ENCODE assay signal across 8 cellular contexts in genomic region chr1:154557939-154558609, GRCh38. TPM values are rescaled to one million over a fixed set of nuclear protein-coding genes. Genes with fewer than 3 reads are reported as not detected.
DNase-seq lines count a peak whose midpoint lies in the region; ATAC-seq lines count a peak whose summit lies in the region.

No MANE protein-coding gene starts in this region.

- DNase-seq in NCI-H146 (lab: John Stamatoyannopoulos, UW) (peak; percentile 56), NCI-H146 treated with DMSO at 0.1 percent for 48 hours (lab: John Stamatoyannopoulos, UW; ENCODE audit: unreplicated experiment) (no peak), cerebellar nuclear complex (lab: John Stamatoyannopoulos, UW) (no peak)
- peak; percentile 40 for DNase-seq in activated CD4-positive, alpha-beta T cell treated with anti-CD3 and anti-CD28 coated beads, Interleukin-2, amount 10 ng/mL, durations not matched to agents 7 days and 5 days
- peak; percentile 25 to 31 (median 29) for DNase-seq in effector memory CD8-positive, alpha-beta T cell

- CTCF ChIA-PET in activated CD4-positive, alpha-beta T cell treated with anti-CD3 and anti-CD28 coated beads, Interleukin-2, amount 10 ng/mL, durations not matched to agents 7 days and 5 days (lab: Charles Lee) = interaction anchor here (0.7 to 1.5 kb wide), 2 partner anchors 37 to 78 kb away, joined by 3 to 4 read pairs; no protein-coding TSS in a partner anchor

- H3K4me3 ChIP-seq in mononuclear cell (ENCODE audit: low read length) (peak overlapping the region; percentile 73), thymus (ENCODE audit: low read length) (peak overlapping the region; percentile 92)

- H3K9me3 Mint-ChIP-seq in activated CD4-positive, alpha-beta T cell treated with anti-CD3 and anti-CD28 coated beads, Interleukin-2, amount 10 ng/mL, durations not matched to agents 7 days and 5 days = no peaks in the 10 kb centered on the region
- H3K9me3 Mint-ChIP-seq in effector memory CD8-positive, alpha-beta T cell = no peaks in the 10 kb centered on the region

- H3K9me3 ChIP-seq in mononuclear cell (ENCODE audit: low read depth, low read length) (no peaks in the 10 kb centered on the region), thymus (ENCODE audit: control insufficient read depth) (no peaks in the 10 kb centered on the region)

- POLR2A ChIA-PET in activated CD4-positive, alpha-beta T cell treated with anti-CD3 and anti-CD28 coated beads, Interleukin-2, amount 10 ng/mL, durations not matched to agents 7 days and 5 days (lab: Charles Lee) = interaction anchor here (0.6 kb wide), 1 partner anchor 60 kb away, joined by 4 read pairs; no protein-coding TSS in a partner anchor

- peaks cover 26% of the 10 kb centered on the region for H3K36me3 ChIP-seq in thymus (ENCODE audit: control insufficient read depth, insufficient read depth)

- H3K4me1 Mint-ChIP-seq in activated CD4-positive, alpha-beta T cell treated with anti-CD3 and anti-CD28 coated beads, Interleukin-2, amount 10 ng/mL, durations not matched to agents 7 days and 5 days = peaks cover 42% of the 10 kb centered on the region
- H3K4me1 Mint-ChIP-seq in effector memory CD8-positive, alpha-beta T cell (ENCODE audit: low read depth in 2 of 2) = peaks cover 33 to 40% of the 10 kb centered on the region in 2 donors

- peak; percentile 20 for ATAC-seq in HG03432 (IDR thresholded peaks at IDR 0.05; ENCODE audit: unreplicated experiment)
- peak; percentile 1 for ATAC-seq in effector memory CD8-positive, alpha-beta T cell (replicated peaks)

- 2% methylated on average over 50 of the region's 50 CpGs for WGBS in thymus

- H3K27me3 Mint-ChIP-seq in activated CD4-positive, alpha-beta T cell treated with anti-CD3 and anti-CD28 coated beads, Interleukin-2, amount 10 ng/mL, durations not matched to agents 7 days and 5 days = no peaks in the 10 kb centered on the region
- no peaks in the 10 kb centered on the region for H3K27me3 Mint-ChIP-seq in effector memory CD8-positive, alpha-beta T cell

- H3K27ac ChIP-seq in thymus (ENCODE audit: low read depth) = peak overlapping the region; percentile 87

- H3K27me3 ChIP-seq in mononuclear cell (ENCODE audit: insufficient read depth, low read length) = no peaks in the 10 kb centered on the region
- H3K27me3 ChIP-seq in thymus (ENCODE audit: control insufficient read depth, insufficient read depth) = no peaks in the 10 kb centered on the region

- peak overlapping the region; percentile 91 for H3K27ac Mint-ChIP-seq in activated CD4-positive, alpha-beta T cell treated with anti-CD3 and anti-CD28 coated beads, Interleukin-2, amount 10 ng/mL, durations not matched to agents 7 days and 5 days
- H3K27ac Mint-ChIP-seq in effector memory CD8-positive, alpha-beta T cell = peak overlapping the region; percentile 88 to 92

- H3K36me3 Mint-ChIP-seq in activated CD4-positive, alpha-beta T cell treated with anti-CD3 and anti-CD28 coated beads, Interleukin-2, amount 10 ng/mL, durations not matched to agents 7 days and 5 days (ENCODE audit: low read depth) = peaks cover 38% of the 10 kb centered on the region
- H3K36me3 Mint-ChIP-seq in effector memory CD8-positive, alpha-beta T cell (ENCODE audit: insufficient read depth) = peaks cover 47% of the 10 kb centered on the region

- peak overlapping the region; percentile 87 for H3K4me3 Mint-ChIP-seq in activated CD4-positive, alpha-beta T cell treated with anti-CD3 and anti-CD28 coated beads, Interleukin-2, amount 10 ng/mL, durations not matched to agents 7 days and 5 days
- H3K4me3 Mint-ChIP-seq in effector memory CD8-positive, alpha-beta T cell = peak overlapping the region; percentile 93 to 94

- H3K4me1 ChIP-seq in mononuclear cell (ENCODE audit: insufficient read depth, low read length) (peaks cover 29% of the 10 kb centered on the region), thymus (ENCODE audit: control insufficient read depth, insufficient read depth, low read length) (peaks cover 18% of the 10 kb centered on the region)

RNA-seq across cellular contexts. Expression of gene UBE2Q1, which starts 0.4 kb away (rescaled TPM):
- 100 to 1,000 TPM; 106 to 131 TPM for total RNA-seq in activated CD4-positive, alpha-beta T cell treated with anti-CD3 and anti-CD28 coated beads, Interleukin-2, amount 10 ng/mL, durations not matched to agents 7 days and 5 days
- total RNA-seq in mononuclear cell = 30.7 TPM
- 49.4 TPM for polyA plus RNA-seq in thymus

RNA-seq across cellular contexts. Expression of gene CHRNB2, which starts 9.5 kb away (rescaled TPM):
- total RNA-seq in activated CD4-positive, alpha-beta T cell treated with anti-CD3 and anti-CD28 coated beads, Interleukin-2, amount 10 ng/mL, durations not matched to agents 7 days and 5 days = not detected
- total RNA-seq in mononuclear cell = not detected
- 0.21 TPM for polyA plus RNA-seq in thymus

RNA-seq across cellular contexts. Expression of gene ADAR, which starts 49.9 kb away (rescaled TPM):
- 100 to 1,000 TPM; 384 to 394 TPM for total RNA-seq in activated CD4-positive, alpha-beta T cell treated with anti-CD3 and anti-CD28 coated beads, Interleukin-2, amount 10 ng/mL, durations not matched to agents 7 days and 5 days
- 169 TPM for total RNA-seq in mononuclear cell
- 49.7 TPM for polyA plus RNA-seq in thymus

RNA-seq across cellular contexts. Expression of gene SHE, which starts 55.9 kb away (rescaled TPM):
- not detected for total RNA-seq in activated CD4-positive, alpha-beta T cell treated with anti-CD3 and anti-CD28 coated beads, Interleukin-2, amount 10 ng/mL, durations not matched to agents 7 days and 5 days
- 0.10 TPM for total RNA-seq in mononuclear cell
- polyA plus RNA-seq in thymus = 7.6 TPM

RNA-seq across cellular contexts. Expression of gene TDRD10, which starts 56.1 kb away (rescaled TPM):
- total RNA-seq in activated CD4-positive, alpha-beta T cell treated with anti-CD3 and anti-CD28 coated beads, Interleukin-2, amount 10 ng/mL, durations not matched to agents 7 days and 5 days = not detected
- not detected for total RNA-seq in mononuclear cell
- 12.2 TPM for polyA plus RNA-seq in thymus

Comparison
In these comparisons a context has a peak if more than half of its experiments do, and no peak if none do; other contexts are left out.
1. DNase-seq: peak in NCI-H146 (single experiment), activated CD4-positive, alpha-beta T cell treated with anti-CD3 and anti-CD28 coated beads, Interleukin-2, amount 10 ng/mL, durations not matched to agents 7 days and 5 days (single experiment) and effector memory CD8-positive, alpha-beta T cell (3 of 3); none in NCI-H146 treated with DMSO at 0.1 percent for 48 hours (single experiment) and cerebellar nuclear complex (0 of 2).